1 cellular context compared by ENCODE assay signal in genomic region chr1:3158329-3158728, GRCh38.
TF ChIP-seq lines count a peak whose summit lies in the region.

No MANE protein-coding gene starts in this region.

TF ChIP-seq in IMR-90, 13 proteins besides CTCF, POLR2A, EP300 and RAD21 (continued from another document):
- peak; percentile 74 for TF ChIP-seq MAFK (IDR thresholded peaks at IDR 0.05; ENCODE audit: low read depth, low read length)
